In the genomic region with DNA sequence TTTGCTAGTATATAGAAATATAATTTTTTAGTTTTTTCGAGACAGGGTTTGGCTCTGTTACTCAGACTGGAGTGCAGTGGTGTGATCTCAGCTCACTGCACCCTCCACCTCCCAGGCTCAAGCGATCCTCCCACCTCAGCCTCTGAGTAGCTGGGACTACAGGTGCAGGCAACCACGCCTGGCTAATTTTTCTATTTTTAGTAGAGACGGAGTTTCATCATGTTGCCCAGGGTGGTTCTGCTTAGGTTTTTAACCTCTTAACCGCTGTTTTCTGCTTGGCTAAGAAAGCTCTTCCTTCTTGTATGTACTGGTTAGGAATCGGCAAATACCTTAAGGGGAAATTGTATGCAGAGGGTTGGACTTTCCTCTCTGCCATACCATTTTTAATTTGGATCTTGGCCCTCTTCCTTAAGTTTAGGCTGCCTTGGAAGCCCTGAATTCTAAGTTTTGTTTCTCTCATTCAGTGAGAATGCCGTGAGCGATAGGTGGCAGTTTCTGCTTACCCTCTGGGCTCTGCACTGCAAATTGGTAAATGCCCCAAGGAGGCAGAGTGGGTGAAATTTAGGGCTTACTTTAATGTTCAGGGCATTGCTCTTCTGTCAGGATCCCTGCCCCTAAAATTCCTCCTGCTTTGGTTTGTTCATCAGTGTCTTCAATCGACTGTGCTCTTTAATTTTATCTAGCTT, we compare ENCODE assay signal across 13 cellular contexts. TPM values are rescaled to one million over a fixed set of nuclear protein-coding genes. Genes with fewer than 3 reads are reported as not detected.
A peak's percentile ranks its signal among the peaks of the same experiment; 100 is the strongest.
DNase-seq lines count a peak whose midpoint lies in the region; ATAC-seq and TF ChIP-seq lines count a peak whose summit lies in the region.
"Had no signal": no experiment of that assay in that cellular context is flagged by ENCODE, and none has a peak within 500 bp of the region (broad histone marks: within the 10 kb centered on the region; RNA-seq: fewer than 3 reads in every experiment).

No MANE protein-coding gene starts in this region.

- no peaks in the 10 kb centered on the region for H4K20me1 ChIP-seq in GM23248 (ENCODE audit: insufficient read depth)

- in situ Hi-C loops in GM23248 (cut with MboI), result no loop called here

- DNase-seq in OCI-M1 (lab: John Stamatoyannopoulos, UW) (peak; percentile 19), EL (no peak), cerebellum (ENCODE audit: low spot score) (no peak), GM23248 (no peak), hypothalamus (lab: John Stamatoyannopoulos, UW) (no peak)
- DNase-seq: activated CD8-positive, alpha-beta memory T cell treated with anti-CD3 and anti-CD28 coated beads, Interleukin-2, amount 10 ng/mL, durations not matched to agents 7 days and 5 days; effector CD4-positive, alpha-beta T cell; NCI-H1694; stimulated activated CD4-positive, alpha-beta T cell treated with anti-CD3 and anti-CD28 coated beads, Interleukin-4, amount 100 ng/mL, for 1 hour had no signal

- no peaks in the 10 kb centered on the region for H3K27me3 ChIP-seq in GM23248 (replicated peaks; ENCODE audit: insufficient read depth)

- H3K36me3 ChIP-seq in GM23248 (ENCODE audit: low read depth), result no peaks in the 10 kb centered on the region

- H3K4me3 ChIP-seq in GM23248, result no peak overlapping the region
- H3K4me3 ChIP-seq: lung had no signal

- H3K9me3 ChIP-seq in GM23248 (ENCODE audit: low read depth), result no peaks in the 10 kb centered on the region

- no peak overlapping the region for H3K9ac ChIP-seq in GM23248

- H3K27ac ChIP-seq in GM23248, result no peak overlapping the region

- no peak overlapping the region for H3K4me2 ChIP-seq in GM23248 (ENCODE audit: unreplicated experiment)

- ATAC-seq in GM19463 (IDR thresholded peaks at IDR 0.05; ENCODE audit: unreplicated experiment) (peak; percentile 77), HG03097 (IDR thresholded peaks at IDR 0.05; ENCODE audit: low FRiP score, unreplicated experiment) (peak; percentile 67)
- ATAC-seq: activated CD8-positive, alpha-beta memory T cell treated with anti-CD3 and anti-CD28 coated beads, Interleukin-2, amount 10 ng/mL, durations not matched to agents 7 days and 5 days had no signal

- no peaks in the 10 kb centered on the region for H3K9me2 ChIP-seq in GM23248 (ENCODE audit: insufficient read depth)

- peaks cover 17% of the 10 kb centered on the region for H3K4me1 ChIP-seq in GM23248 (ENCODE audit: insufficient read depth)

- 66 to 70% methylated on average over 9 of the region's 9 CpGs for WGBS in GM23248 (ENCODE audit: low coverage in 1 of 2, low lambda C conversion rate in 2 of 2, missing lambda C conversion rate in 2 of 2), 2 experiments

- no peak overlapping the region for H2AFZ ChIP-seq in GM23248

- peak; percentile 23 for TF ChIP-seq CTCF in GM12873 (IDR thresholded peaks at IDR 0.05; ENCODE audit: insufficient read depth, low read depth, low read length, missing control alignments)

- no peaks in the 10 kb centered on the region for H3F3A ChIP-seq in GM23248 (ENCODE audit: insufficient read depth)

- no peaks in the 10 kb centered on the region for H3K79me2 ChIP-seq in GM23248 (ENCODE audit: insufficient read depth)

RNA-seq across cellular contexts. Expression of gene EML6, which starts 32.3 kb away (rescaled TPM):
- 23.0 TPM for total RNA-seq in cerebellum
- total RNA-seq in GM23248 (2014; rRNA removed; shearing (Covaris generic)), result 0.54 and 0.63 TPM in 2 replicates
- polyA plus RNA-seq in GM23248 (2016; fragmentation: Nextera tagmentation; extraction: Ambion mirVana), result 0.49 and 0.76 TPM in 2 replicates

Comparison
In these comparisons a context has a peak if more than half of its experiments do, and no peak if none do; other contexts are left out.
1. RNA of gene EML6, which starts 32.3 kb away (total RNA-seq): 23.0 TPM in cerebellum (single experiment); 0.54 to 0.63 TPM in GM23248; every median in the first group is over 10 times any median in the second.